ENCODE assay signal across 1 cellular context in the genomic region with DNA sequence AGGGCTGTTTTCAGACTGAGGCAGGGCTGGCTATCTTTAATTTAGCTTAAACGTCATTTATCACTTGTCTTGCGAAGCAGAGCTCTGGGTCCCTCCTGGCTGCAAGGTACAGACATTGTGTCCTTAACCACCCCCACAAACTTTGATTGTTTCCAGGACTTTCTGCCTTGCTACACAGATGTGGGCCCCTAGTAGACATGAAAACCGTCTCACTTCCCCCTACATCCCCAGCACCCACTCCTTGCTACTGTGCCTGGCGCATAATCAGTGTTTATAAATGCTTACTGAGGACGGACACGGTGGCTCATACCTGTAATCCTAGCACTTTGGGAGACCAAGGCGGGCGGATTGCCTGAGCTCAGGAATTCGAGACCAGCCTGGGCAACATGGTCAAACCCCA.
TF ChIP-seq lines count a peak whose summit lies in the region.

No MANE protein-coding gene starts in this region.

TF ChIP-seq in K562, 482 proteins besides CTCF, POLR2A, EP300 and RAD21:
- TF ChIP-seq ILF3 (IDR thresholded peaks at IDR 0.05; ENCODE audit: borderline replicate concordance): no peak
- TF ChIP-seq GABPB1 (CRISPR knock-in tag; IDR thresholded peaks at IDR 0.05): no peak
- no peak for TF ChIP-seq RAD51 (IDR thresholded peaks at IDR 0.05; ENCODE audit: borderline replicate concordance, low read depth)
- no peak for TF ChIP-seq BHLHE40 (IDR thresholded peaks at IDR 0.05; ENCODE audit: low read length)
- TF ChIP-seq PHTF2 (CRISPR knock-in tag; IDR thresholded peaks at IDR 0.05): no peak
- no peak for TF ChIP-seq ARHGAP35 (IDR thresholded peaks at IDR 0.05; ENCODE audit: partially characterized antibody)
- no peak for TF ChIP-seq SMARCA5 (IDR thresholded peaks at IDR 0.05)
- TF ChIP-seq TCF3 (CRISPR knock-in tag; IDR thresholded peaks at IDR 0.05): no peak
